1 cellular context compared by ENCODE assay signal in the genomic region with DNA sequence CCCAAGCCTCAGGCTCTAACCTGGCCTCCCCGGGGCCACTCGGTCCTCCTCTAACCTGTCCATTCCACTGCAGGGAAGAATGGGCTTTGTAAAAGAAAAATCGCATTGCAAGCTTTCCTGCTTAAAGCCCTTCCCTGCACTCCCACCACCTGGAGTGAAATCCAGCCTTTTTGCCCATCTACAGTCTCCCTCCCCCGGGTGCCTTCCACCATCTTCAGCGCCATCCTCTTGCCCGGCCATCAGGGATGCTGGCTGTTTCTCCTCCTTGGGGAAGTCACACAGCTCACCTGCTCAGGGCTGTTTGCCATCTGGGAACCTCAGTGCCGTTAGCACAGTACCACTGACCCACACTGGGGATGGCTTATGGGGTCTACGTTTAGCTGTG.
TF ChIP-seq lines count a peak whose summit lies in the region.

No MANE protein-coding gene starts in this region.

TF ChIP-seq in GM23338, 12 proteins besides CTCF, POLR2A, EP300 and RAD21:
- TF ChIP-seq NANOG (IDR thresholded peaks at IDR 0.05; ENCODE audit: borderline replicate concordance) (no peak), CREB1 (CRISPR knock-in tag; IDR thresholded peaks at IDR 0.05; ENCODE audit: low read depth) (no peak), EZH2phosphoT487 (IDR thresholded peaks at IDR 0.05; ENCODE audit: unreplicated experiment) (no peak), POLR2AphosphoS5 (IDR thresholded peaks at IDR 0.05; ENCODE audit: low read depth) (no peak)
- TF ChIP-seq, protein P1, sequence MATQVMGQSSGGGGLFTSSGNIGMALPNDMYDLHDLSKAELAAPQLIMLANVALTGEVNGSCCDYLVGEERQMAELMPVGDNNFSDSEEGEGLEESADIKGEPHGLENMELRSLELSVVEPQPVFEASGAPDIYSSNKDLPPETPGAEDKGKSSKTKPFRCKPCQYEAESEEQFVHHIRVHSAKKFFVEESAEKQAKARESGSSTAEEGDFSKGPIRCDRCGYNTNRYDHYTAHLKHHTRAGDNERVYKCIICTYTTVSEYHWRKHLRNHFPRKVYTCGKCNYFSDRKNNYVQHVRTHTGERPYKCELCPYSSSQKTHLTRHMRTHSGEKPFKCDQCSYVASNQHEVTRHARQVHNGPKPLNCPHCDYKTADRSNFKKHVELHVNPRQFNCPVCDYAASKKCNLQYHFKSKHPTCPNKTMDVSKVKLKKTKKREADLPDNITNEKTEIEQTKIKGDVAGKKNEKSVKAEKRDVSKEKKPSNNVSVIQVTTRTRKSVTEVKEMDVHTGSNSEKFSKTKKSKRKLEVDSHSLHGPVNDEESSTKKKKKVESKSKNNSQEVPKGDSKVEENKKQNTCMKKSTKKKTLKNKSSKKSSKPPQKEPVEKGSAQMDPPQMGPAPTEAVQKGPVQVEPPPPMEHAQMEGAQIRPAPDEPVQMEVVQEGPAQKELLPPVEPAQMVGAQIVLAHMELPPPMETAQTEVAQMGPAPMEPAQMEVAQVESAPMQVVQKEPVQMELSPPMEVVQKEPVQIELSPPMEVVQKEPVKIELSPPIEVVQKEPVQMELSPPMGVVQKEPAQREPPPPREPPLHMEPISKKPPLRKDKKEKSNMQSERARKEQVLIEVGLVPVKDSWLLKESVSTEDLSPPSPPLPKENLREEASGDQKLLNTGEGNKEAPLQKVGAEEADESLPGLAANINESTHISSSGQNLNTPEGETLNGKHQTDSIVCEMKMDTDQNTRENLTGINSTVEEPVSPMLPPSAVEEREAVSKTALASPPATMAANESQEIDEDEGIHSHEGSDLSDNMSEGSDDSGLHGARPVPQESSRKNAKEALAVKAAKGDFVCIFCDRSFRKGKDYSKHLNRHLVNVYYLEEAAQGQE (IDR thresholded peaks at IDR 0.05; ENCODE audit: unreplicated experiment): no peak
- TF ChIP-seq, protein P2, sequence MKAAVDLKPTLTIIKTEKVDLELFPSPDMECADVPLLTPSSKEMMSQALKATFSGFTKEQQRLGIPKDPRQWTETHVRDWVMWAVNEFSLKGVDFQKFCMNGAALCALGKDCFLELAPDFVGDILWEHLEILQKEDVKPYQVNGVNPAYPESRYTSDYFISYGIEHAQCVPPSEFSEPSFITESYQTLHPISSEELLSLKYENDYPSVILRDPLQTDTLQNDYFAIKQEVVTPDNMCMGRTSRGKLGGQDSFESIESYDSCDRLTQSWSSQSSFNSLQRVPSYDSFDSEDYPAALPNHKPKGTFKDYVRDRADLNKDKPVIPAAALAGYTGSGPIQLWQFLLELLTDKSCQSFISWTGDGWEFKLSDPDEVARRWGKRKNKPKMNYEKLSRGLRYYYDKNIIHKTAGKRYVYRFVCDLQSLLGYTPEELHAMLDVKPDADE (IDR thresholded peaks at IDR 0.05): no peak
- TF ChIP-seq, protein P3, sequence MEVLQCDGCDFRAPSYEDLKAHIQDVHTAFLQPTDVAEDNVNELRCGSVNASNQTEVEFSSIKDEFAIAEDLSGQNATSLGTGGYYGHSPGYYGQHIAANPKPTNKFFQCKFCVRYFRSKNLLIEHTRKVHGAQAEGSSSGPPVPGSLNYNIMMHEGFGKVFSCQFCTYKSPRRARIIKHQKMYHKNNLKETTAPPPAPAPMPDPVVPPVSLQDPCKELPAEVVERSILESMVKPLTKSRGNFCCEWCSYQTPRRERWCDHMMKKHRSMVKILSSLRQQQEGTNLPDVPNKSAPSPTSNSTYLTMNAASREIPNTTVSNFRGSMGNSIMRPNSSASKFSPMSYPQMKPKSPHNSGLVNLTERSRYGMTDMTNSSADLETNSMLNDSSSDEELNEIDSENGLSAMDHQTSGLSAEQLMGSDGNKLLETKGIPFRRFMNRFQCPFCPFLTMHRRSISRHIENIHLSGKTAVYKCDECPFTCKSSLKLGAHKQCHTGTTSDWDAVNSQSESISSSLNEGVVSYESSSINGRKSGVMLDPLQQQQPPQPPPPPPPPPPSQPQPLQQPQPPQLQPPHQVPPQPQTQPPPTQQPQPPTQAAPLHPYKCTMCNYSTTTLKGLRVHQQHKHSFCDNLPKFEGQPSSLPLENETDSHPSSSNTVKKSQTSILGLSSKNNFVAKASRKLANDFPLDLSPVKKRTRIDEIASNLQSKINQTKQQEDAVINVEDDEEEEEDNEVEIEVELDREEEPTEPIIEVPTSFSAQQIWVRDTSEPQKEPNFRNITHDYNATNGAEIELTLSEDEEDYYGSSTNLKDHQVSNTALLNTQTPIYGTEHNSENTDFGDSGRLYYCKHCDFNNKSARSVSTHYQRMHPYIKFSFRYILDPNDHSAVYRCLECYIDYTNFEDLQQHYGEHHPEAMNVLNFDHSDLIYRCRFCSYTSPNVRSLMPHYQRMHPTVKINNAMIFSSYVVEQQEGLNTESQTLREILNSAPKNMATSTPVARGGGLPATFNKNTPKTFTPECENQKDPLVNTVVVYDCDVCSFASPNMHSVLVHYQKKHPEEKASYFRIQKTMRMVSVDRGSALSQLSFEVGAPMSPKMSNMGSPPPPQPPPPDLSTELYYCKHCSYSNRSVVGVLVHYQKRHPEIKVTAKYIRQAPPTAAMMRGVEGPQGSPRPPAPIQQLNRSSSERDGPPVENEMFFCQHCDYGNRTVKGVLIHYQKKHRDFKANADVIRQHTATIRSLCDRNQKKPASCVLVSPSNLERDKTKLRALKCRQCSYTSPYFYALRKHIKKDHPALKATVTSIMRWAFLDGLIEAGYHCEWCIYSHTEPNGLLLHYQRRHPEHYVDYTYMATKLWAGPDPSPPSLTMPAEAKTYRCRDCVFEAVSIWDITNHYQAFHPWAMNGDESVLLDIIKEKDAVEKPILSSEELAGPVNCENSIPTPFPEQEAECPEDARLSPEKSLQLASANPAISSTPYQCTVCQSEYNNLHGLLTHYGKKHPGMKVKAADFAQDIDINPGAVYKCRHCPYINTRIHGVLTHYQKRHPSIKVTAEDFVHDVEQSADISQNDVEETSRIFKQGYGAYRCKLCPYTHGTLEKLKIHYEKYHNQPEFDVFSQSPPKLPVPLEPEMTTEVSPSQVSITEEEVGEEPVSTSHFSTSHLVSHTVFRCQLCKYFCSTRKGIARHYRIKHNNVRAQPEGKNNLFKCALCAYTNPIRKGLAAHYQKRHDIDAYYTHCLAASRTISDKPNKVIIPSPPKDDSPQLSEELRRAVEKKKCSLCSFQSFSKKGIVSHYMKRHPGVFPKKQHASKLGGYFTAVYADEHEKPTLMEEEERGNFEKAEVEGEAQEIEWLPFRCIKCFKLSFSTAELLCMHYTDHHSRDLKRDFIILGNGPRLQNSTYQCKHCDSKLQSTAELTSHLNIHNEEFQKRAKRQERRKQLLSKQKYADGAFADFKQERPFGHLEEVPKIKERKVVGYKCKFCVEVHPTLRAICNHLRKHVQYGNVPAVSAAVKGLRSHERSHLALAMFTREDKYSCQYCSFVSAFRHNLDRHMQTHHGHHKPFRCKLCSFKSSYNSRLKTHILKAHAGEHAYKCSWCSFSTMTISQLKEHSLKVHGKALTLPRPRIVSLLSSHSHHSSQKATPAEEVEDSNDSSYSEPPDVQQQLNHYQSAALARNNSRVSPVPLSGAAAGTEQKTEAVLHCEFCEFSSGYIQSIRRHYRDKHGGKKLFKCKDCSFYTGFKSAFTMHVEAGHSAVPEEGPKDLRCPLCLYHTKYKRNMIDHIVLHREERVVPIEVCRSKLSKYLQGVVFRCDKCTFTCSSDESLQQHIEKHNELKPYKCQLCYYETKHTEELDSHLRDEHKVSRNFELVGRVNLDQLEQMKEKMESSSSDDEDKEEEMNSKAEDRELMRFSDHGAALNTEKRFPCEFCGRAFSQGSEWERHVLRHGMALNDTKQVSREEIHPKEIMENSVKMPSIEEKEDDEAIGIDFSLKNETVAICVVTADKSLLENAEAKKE (CRISPR knock-in tag; IDR thresholded peaks at IDR 0.05): no peak
